Comparison of ENCODE assay signal across 9 cellular contexts in genomic region chr14:103427485-103428443, GRCh38. TPM values are rescaled to one million over a fixed set of nuclear protein-coding genes. Genes with fewer than 3 reads are reported as not detected.
A peak's percentile ranks its signal among the peaks of the same experiment; 100 is the strongest.
DNase-seq lines count a peak whose midpoint lies in the region; ATAC-seq and TF ChIP-seq lines count a peak whose summit lies in the region.
"Had no signal": no experiment of that assay in that cellular context is flagged by ENCODE, and none has a peak within 500 bp of the region (broad histone marks: within the 10 kb centered on the region; RNA-seq: fewer than 3 reads in every experiment).

No MANE protein-coding gene starts in this region.

- no peak for TF ChIP-seq CTCF in heart left ventricle (IDR thresholded peaks at IDR 0.05)
- TF ChIP-seq CTCF in coronary artery (IDR thresholded peaks at IDR 0.05): no peak
- no peak for TF ChIP-seq CTCF in GM13977 (IDR thresholded peaks at IDR 0.05; ENCODE audit: extremely low read depth, insufficient read depth, missing control alignments)

- H3K4me3 ChIP-seq in heart left ventricle (no peak overlapping the region), coronary artery (no peak overlapping the region)

- intact Hi-C loops in heart left ventricle (cut with DNase I): loop anchor here in 1 of 10 donors (5.0 kb wide), 1 partner anchor 35 kb away; no protein-coding TSS in a partner anchor

- in situ Hi-C loops in GM13977 (cut with MboI; ENCODE audit: low pct_unique_long_range_greater_than_20kb, low sequenced_read_pairs, unreplicated experiment): no loop called here

- H3K9me3 ChIP-seq in heart left ventricle: no peaks in the 10 kb centered on the region

- no peaks in the 10 kb centered on the region for H3K27me3 ChIP-seq in heart left ventricle

- DNase-seq in activated T-cell treated with anti-CD3 and anti-CD28 coated beads for 4 hours (peak; percentile 4), heart left ventricle (peak in 2 of 5 donors; percentile 21 to 42), stromal cell of bone marrow (ENCODE audit: low read depth) (peak; percentile 71), coronary artery (ENCODE audit: low spot score) (no peak), GDM1 (lab: John Stamatoyannopoulos, UW) (no peak), GM13977 (ENCODE audit: low spot score) (no peak)
- DNase-seq in activated T-cell treated with anti-CD3 and anti-CD28 coated beads, Interleukin-2, amount 50 U/mL, for 1 hour: no peak
- peak in 2 of 3 experiments; percentile 4 to 8 for DNase-seq in activated CD8-positive, alpha-beta memory T cell treated with anti-CD3 and anti-CD28 coated beads for 48 hours (ENCODE audit: low read depth in 2 of 3, low spot score in 2 of 3)
- DNase-seq: COR-L47 had no signal

- TF ChIP-seq POLR2A in heart left ventricle (IDR thresholded peaks at IDR 0.05): no peak

- ATAC-seq in heart left ventricle: peak; percentile 10 to 55 (median 53)

- peaks cover 0 to 64% (median 28%) of the 10 kb centered on the region in 12 donors for H3K4me1 ChIP-seq in heart left ventricle

- H3K36me3 ChIP-seq in heart left ventricle: peaks cover 0 to 12% (median 0%) of the 10 kb centered on the region in 9 donors

- 35 to 48% (median 43%) methylated on average over 3 of the region's 3 CpGs for WGBS in heart left ventricle, 4 donors

- H3K27ac ChIP-seq in heart left ventricle (peak overlapping the region in 9 of 12 donors; percentile 16 to 82 (median 41)), coronary artery (peak overlapping the region in 1 of 2 donors; percentile 49)

RNA-seq across cellular contexts. Expression of gene MARK3, which starts 42.5 kb away (rescaled TPM):
- 100 to 1,000 TPM in 5 of 9 donors, 10 to 100 TPM in 4; 54.0 to 156 (median 111) TPM for total RNA-seq in heart left ventricle
- polyA plus RNA-seq in heart left ventricle: 100 to 1,000 TPM in 1 of 2 donors, 10 to 100 TPM in 1; 76.0 to 119 TPM

Comparison
In these comparisons a context has a peak if more than half of its experiments do, and no peak if none do; other contexts are left out.
1. DNase-seq: peak in activated T-cell treated with anti-CD3 and anti-CD28 coated beads for 4 hours (single experiment), activated CD8-positive, alpha-beta memory T cell treated with anti-CD3 and anti-CD28 coated beads for 48 hours (2 of 3) and stromal cell of bone marrow (single experiment); none in activated T-cell treated with anti-CD3 and anti-CD28 coated beads, Interleukin-2, amount 50 U/mL, for 1 hour (single experiment), coronary artery (single experiment), GDM1 (single experiment) and GM13977 (single experiment).